14 cellular contexts compared by ENCODE assay signal in genomic region chr12:120254809-120255208, GRCh38. TPM values are rescaled to one million over a fixed set of nuclear protein-coding genes. Genes with fewer than 3 reads are reported as not detected.
DNase-seq lines count a peak whose midpoint lies in the region; ATAC-seq and TF ChIP-seq lines count a peak whose summit lies in the region.
"Had no signal": no experiment of that assay in that cellular context is flagged by ENCODE, and none has a peak within 500 bp of the region (broad histone marks: within the 10 kb centered on the region; RNA-seq: fewer than 3 reads in every experiment).

No MANE protein-coding gene starts in this region.

- 65 to 71% methylated on average over 7 of the region's 7 CpGs for WGBS in lung, 2 donors
- WGBS in tibial nerve, 2 donors = 73 to 76% methylated on average over 7 of the region's 7 CpGs

- in situ Hi-C loops in brain microvascular endothelial cell (cut with HindIII; ENCODE audit: low pct_ligation_motif_present, low sequenced_read_pairs) = no loop called here

- no peaks in the 10 kb centered on the region for H3K9me3 Mint-ChIP-seq in activated naive CD4-positive, alpha-beta T cell treated with anti-CD3 and anti-CD28 coated beads, Interleukin-2, amount 50 U/mL, for 24 hours
- H3K9me3 Mint-ChIP-seq: naive B cell had no signal

- H3K4me3 Mint-ChIP-seq in activated naive CD4-positive, alpha-beta T cell treated with anti-CD3 and anti-CD28 coated beads, Interleukin-2, amount 50 U/mL, for 24 hours = no peak overlapping the region

- H3K27me3 Mint-ChIP-seq in activated naive CD4-positive, alpha-beta T cell treated with anti-CD3 and anti-CD28 coated beads, Interleukin-2, amount 50 U/mL, for 24 hours = no peaks in the 10 kb centered on the region

- peak in 1 of 2 donors; percentile 27 for TF ChIP-seq EP300 in tibial nerve (IDR thresholded peaks at IDR 0.05)

- no peak for ATAC-seq in lung (ENCODE audit: insufficient read depth, low FRiP score)
- ATAC-seq in GM21367 (IDR thresholded peaks at IDR 0.05; ENCODE audit: unreplicated experiment) = no peak

- H3K36me3 ChIP-seq in brain microvascular endothelial cell (replicated peaks) = peaks cover 24% of the 10 kb centered on the region
- no peaks in the 10 kb centered on the region for H3K36me3 ChIP-seq in lung (ENCODE audit: control insufficient read depth in 2 of 2, insufficient read depth in 2 of 2, low read length in 2 of 2)
- H3K36me3 ChIP-seq in tibial nerve = peaks cover 0 to 9% (median 0%) of the 10 kb centered on the region in 3 donors

- no peak overlapping the region for H3K27ac ChIP-seq in brain microvascular endothelial cell
- peak overlapping the region; percentile 62 to 72 for H3K27ac ChIP-seq in lung (ENCODE audit: low read depth in 1 of 2, low read length in 1 of 2)
- H3K27ac ChIP-seq in tibial nerve = peak overlapping the region; percentile 50 to 98 (median 83)

- no peak for TF ChIP-seq POLR2A in tibial nerve (IDR thresholded peaks at IDR 0.05)

- peaks cover 91% of the 10 kb centered on the region for H3K4me1 Mint-ChIP-seq in activated naive CD4-positive, alpha-beta T cell treated with anti-CD3 and anti-CD28 coated beads, Interleukin-2, amount 50 U/mL, for 24 hours

- peak overlapping the region; percentile 78 for H3K27ac Mint-ChIP-seq in activated naive CD4-positive, alpha-beta T cell treated with anti-CD3 and anti-CD28 coated beads, Interleukin-2, amount 50 U/mL, for 24 hours

- H3K27me3 ChIP-seq in brain microvascular endothelial cell (replicated peaks) = no peaks in the 10 kb centered on the region
- no peaks in the 10 kb centered on the region for H3K27me3 ChIP-seq in lung (ENCODE audit: control insufficient read depth, insufficient read depth)
- H3K27me3 ChIP-seq in tibial nerve = no peaks in the 10 kb centered on the region

- DNase-seq in activated naive CD4-positive, alpha-beta T cell (lab: John Stamatoyannopoulos, UW) = no peak
- DNase-seq in brain microvascular endothelial cell (no peak), lung (ENCODE audit: low spot score) (no peak), tibial nerve (ENCODE audit: low spot score in 2 of 2) (no peak), NCI-H2081 treated with DMSO at 0.1 percent for 48 hours (lab: John Stamatoyannopoulos, UW) (no peak), NCI-H526 (lab: John Stamatoyannopoulos, UW) (no peak)
- DNase-seq: activated CD4-positive, alpha-beta T cell treated with anti-CD3 and anti-CD28 coated beads for 1 hour; GDM1; naive B cell; NCI-H187 treated with DMSO at 0.1 percent for 48 hours; SHP77 treated with DMSO at 0.1 percent for 48 hours; stimulated activated CD4-positive, alpha-beta T cell treated with anti-CD3 and anti-CD28 coated beads, Interleukin-4, amount 100 ng/mL, for 24 hours had no signal

- H3K36me3 Mint-ChIP-seq in activated naive CD4-positive, alpha-beta T cell treated with anti-CD3 and anti-CD28 coated beads, Interleukin-2, amount 50 U/mL, for 24 hours = peaks cover 8% of the 10 kb centered on the region

- TF ChIP-seq CTCF in brain microvascular endothelial cell (IDR thresholded peaks at IDR 0.05; ENCODE audit: low read depth, low read length, missing control alignments) = peak; percentile 18
- no peak for TF ChIP-seq CTCF in lung (IDR thresholded peaks at IDR 0.05; ENCODE audit: control extremely low read depth, extremely low read depth)
- TF ChIP-seq CTCF in tibial nerve (IDR thresholded peaks at IDR 0.05) = no peak

- H3K4me3 ChIP-seq in brain microvascular endothelial cell (ENCODE audit: low read depth, low read length) (no peak overlapping the region), lung (no peak overlapping the region), tibial nerve (no peak overlapping the region)

- H3K9me3 ChIP-seq in lung (ENCODE audit: control insufficient read depth in 2 of 2, insufficient read depth in 1 of 2, low read length in 1 of 2) (no peaks in the 10 kb centered on the region), tibial nerve (no peaks in the 10 kb centered on the region)

- H3K4me1 ChIP-seq in lung (ENCODE audit: control insufficient read depth in 2 of 2, insufficient read depth in 2 of 2, low read length in 2 of 2) (peaks cover 11 to 31% of the 10 kb centered on the region in 2 donors), tibial nerve (peaks cover 0 to 100% (median 74%) of the 10 kb centered on the region in 4 donors)

RNA-seq across cellular contexts. Expression of gene PXN, which starts 10.7 kb away (rescaled TPM):
- total RNA-seq in lung (100 to 1,000 TPM in 1 of 2 donors, 10 to 100 TPM in 1; 81.1 to 117 TPM), tibial nerve (100 to 1,000 TPM; 217 to 428 (median 330) TPM)
- 10 to 100 TPM; 81.3 to 100.0 TPM for polyA plus RNA-seq in lung

RNA-seq across cellular contexts. Expression of gene RNU4-2, which starts 36.9 kb away (rescaled TPM):
- total RNA-seq in lung (over 10,000 TPM in 1 of 2 donors, under 1 TPM in 1; under 0.01 to 10,045 TPM), tibial nerve (under 1 TPM; under 0.01 TPM)
- not detected for polyA plus RNA-seq in lung

RNA-seq across cellular contexts. Expression of gene RNU4-1, which starts 38.2 kb away (rescaled TPM):
- total RNA-seq in lung (1,000 to 10,000 TPM in 1 of 2 donors, under 1 TPM in 1; under 0.01 to 2,200 TPM), tibial nerve (under 1 TPM in 3 of 4 donors, not detected in 1; under 0.01 TPM)
- polyA plus RNA-seq in lung = not detected

RNA-seq across cellular contexts. Expression of gene SIRT4, which starts 47.3 kb away (rescaled TPM):
- 1 to 10 TPM; 1.2 to 5.9 TPM for total RNA-seq in lung
- polyA plus RNA-seq in lung = 1 to 10 TPM in 1 of 2 donors, under 1 TPM in 1; 0.95 to 2.2 TPM
- total RNA-seq in tibial nerve = 1 to 10 TPM in 3 of 4 donors, under 1 TPM in 1; 0.87 to 5.7 (median 1.9) TPM

RNA-seq across cellular contexts. Expression of gene RPLP0, which starts 53.9 kb away (rescaled TPM):
- total RNA-seq in lung (1,000 to 10,000 TPM; 1,492 to 1,979 TPM), tibial nerve (1,000 to 10,000 TPM; 1,234 to 2,921 (median 1,418) TPM)
- polyA plus RNA-seq in lung = 1,000 to 10,000 TPM; 2,934 to 3,190 TPM
